1 cellular context compared by ENCODE assay signal in the genomic region with DNA sequence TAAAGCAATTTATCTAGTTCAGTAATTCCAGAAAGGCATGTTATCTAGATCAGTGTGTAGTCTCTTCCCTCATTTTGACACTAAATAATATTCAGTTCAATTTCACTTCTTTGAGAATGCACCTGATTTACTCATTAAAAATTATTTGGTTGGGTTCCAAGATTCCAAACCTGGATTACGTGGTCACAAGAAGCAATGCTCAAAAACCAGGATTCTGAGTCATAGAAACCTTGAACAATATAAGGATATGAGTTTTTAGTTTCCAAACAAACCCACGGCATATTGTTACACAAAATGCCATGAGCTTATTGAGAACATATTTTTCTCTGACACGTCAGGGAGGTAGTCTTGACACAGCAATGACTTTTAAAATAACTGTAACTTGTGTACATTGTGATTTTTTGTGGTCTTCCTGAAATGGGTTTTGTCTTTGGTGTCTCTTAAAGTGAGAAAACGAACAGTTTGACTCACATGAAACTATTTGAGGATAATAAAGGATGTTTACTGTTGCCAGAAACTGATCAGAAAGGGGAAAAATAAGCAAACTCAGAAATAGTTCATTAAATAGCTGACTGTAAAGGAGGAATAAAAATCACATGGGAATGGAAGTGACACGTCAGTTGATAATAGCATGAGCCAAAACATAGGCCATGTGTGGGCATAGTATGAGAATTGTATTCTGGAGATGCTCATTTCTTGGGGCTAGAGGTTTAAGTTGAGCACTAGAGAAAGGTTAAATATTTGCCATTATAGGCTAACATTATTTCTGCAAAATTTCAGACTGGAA.
TF ChIP-seq lines count a peak whose summit lies in the region.

No MANE protein-coding gene starts in this region.

TF ChIP-seq in A549, 52 proteins besides CTCF, POLR2A, EP300 and RAD21 (continued from another document):
- TF ChIP-seq FOSB (CRISPR knock-in tag; IDR thresholded peaks at IDR 0.05) (no peak), NPAS2 (CRISPR knock-in tag; IDR thresholded peaks at IDR 0.05; ENCODE audit: borderline replicate concordance) (no peak), EHF (CRISPR knock-in tag; IDR thresholded peaks at IDR 0.05) (no peak), GATA3 (IDR thresholded peaks at IDR 0.05; ENCODE audit: borderline replicate concordance) (no peak), PHF8 (IDR thresholded peaks at IDR 0.05; ENCODE audit: borderline replicate concordance, low read depth) (no peak), SMC3 (IDR thresholded peaks at IDR 0.05) (no peak)
- TF ChIP-seq, protein P1, sequence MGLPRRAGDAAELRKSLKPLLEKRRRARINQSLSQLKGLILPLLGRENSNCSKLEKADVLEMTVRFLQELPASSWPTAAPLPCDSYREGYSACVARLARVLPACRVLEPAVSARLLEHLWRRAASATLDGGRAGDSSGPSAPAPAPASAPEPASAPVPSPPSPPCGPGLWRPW (IDR thresholded peaks at IDR 0.05), result no peak
